In the genomic region with DNA sequence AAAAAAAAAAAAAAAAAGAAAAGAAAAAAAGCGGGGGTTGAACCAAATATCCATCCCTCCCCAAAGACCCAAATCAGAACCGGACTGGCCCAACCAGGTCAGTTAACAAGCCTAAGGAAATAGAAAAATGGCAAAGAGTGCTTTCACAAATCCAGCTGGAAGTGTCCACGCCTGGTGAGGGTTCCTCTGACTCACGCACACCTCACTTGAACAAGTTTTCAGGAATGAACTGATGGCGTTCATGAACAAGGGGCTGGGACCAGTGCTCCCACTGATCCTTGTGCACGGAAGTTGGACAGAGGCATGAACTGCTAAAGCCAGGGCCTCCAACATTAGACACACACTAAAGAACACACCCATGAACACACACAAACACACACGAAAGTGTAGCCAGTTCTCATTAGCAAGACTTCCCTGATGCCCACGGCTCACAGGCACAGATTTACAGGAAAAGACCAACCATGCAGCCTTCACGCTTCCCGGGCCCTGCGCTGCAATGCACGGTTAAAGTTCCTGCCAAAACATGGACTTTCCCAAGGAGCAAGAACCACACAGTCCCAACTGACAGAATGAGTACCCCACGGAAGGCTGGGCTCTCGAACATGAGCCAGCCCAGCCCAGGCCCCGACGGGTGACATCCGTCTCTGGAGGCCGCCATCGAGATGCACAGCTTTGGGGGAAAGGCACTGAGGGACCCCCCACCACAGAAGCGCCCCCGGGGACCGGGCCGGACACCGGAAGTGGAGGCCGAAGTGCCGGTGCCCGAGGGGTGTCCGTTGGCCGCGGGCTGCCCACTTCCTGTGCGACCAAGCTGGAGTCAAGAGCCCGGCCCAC, we compare ENCODE assay signal across 8 cellular contexts. TPM values are rescaled to one million over a fixed set of nuclear protein-coding genes. Genes with fewer than 3 reads are reported as not detected.
A peak's percentile ranks its signal among the peaks of the same experiment; 100 is the strongest.
DNase-seq lines count a peak whose midpoint lies in the region; ATAC-seq and TF ChIP-seq lines count a peak whose summit lies in the region.

No MANE protein-coding gene starts in this region.

- ATAC-seq in DND-41 (ENCODE audit: insufficient read depth, low read depth): no peak
- ATAC-seq in GM21528 (IDR thresholded peaks at IDR 0.05; ENCODE audit: low FRiP score, unreplicated experiment): peak; percentile 22
- ATAC-seq in IMR-90 (ENCODE audit: low read depth): peak; percentile 25
- peak; percentile 47 for ATAC-seq in foreskin keratinocyte
- ATAC-seq in HG03460 (IDR thresholded peaks at IDR 0.05; ENCODE audit: unreplicated experiment): no peak
- no peak for ATAC-seq in HG03469 (IDR thresholded peaks at IDR 0.05; ENCODE audit: unreplicated experiment)

- H3K27me3 Mint-ChIP-seq in osteocyte (ENCODE audit: unreplicated experiment): no peaks in the 10 kb centered on the region

- TSS peak; percentile 35 for BruUV-seq in IMR-90 (replicated peaks; lab: Mats Ljungman, UMichigan)

- peak overlapping the region; percentile 93 for H3K4me3 Mint-ChIP-seq in osteocyte (ENCODE audit: unreplicated experiment)

- H3K4me1 ChIP-seq in DND-41 (ENCODE audit: insufficient read depth, low read length): peaks cover 39% of the 10 kb centered on the region
- H3K4me1 ChIP-seq in IMR-90 (ENCODE audit: control insufficient read depth, insufficient read depth, low read length): peaks cover 9% of the 10 kb centered on the region
- H3K4me1 ChIP-seq in foreskin keratinocyte: peaks cover 6% of the 10 kb centered on the region

- POLR2A ChIA-PET in IMR-90 (lab: Charles Lee; ENCODE audit: unreplicated experiment): no interaction called here

- H3K27me3 ChIP-seq in DND-41 (ENCODE audit: insufficient read depth, low read length, poor library complexity) (no peaks in the 10 kb centered on the region), IMR-90 (ENCODE audit: control insufficient read depth, insufficient read depth, low read length) (no peaks in the 10 kb centered on the region), foreskin keratinocyte (no peaks in the 10 kb centered on the region)

- peak overlapping the region; percentile 98 for H2AK5ac ChIP-seq in IMR-90 (ENCODE audit: low read depth, low read length)

- 0 out of 3 replicates have a peak overlapping the region, but pooled peaks have one; percentile 20 for H2BK15ac ChIP-seq in IMR-90 (ENCODE audit: low read depth, low read length)

- TF ChIP-seq POLR2A in IMR-90 (IDR thresholded peaks at IDR 0.05; ENCODE audit: low read depth, low read length): 0 out of 2 replicates have a peak, but pooled peaks have one; percentile 38

- H2BK5ac ChIP-seq in IMR-90 (ENCODE audit: low read depth, low read length, poor library complexity, severe bottlenecking): peak overlapping the region; percentile 88

- peak overlapping the region; percentile 92 for H3K14ac ChIP-seq in IMR-90 (replicated peaks; ENCODE audit: low read depth, low read length)

- dilution Hi-C loops in IMR-90 (cut with HindIII; ENCODE audit: low sequenced_read_pairs, unreplicated experiment): no loop called here

- peaks cover 25% of the 10 kb centered on the region for H3K4me1 Mint-ChIP-seq in osteocyte (ENCODE audit: unreplicated experiment)

- H2BK20ac ChIP-seq in IMR-90 (ENCODE audit: low read depth, low read length): peak overlapping the region; percentile 23; the same call in 1 of the 2 replicates

- DNase-seq in DND-41 (no peak), IMR-90 (peak; percentile 76), activated T-cell treated with anti-CD3 and anti-CD28 coated beads for 4 hours (peak; percentile 2), foreskin keratinocyte (peak; percentile 36 to 66), osteocyte (ENCODE audit: extremely low spot score, unreplicated experiment) (peak; percentile 88)

- peak overlapping the region; percentile 94 for H3K9ac ChIP-seq in DND-41 (ENCODE audit: low read depth, low read length)
- peak overlapping the region; percentile 91 for H3K9ac ChIP-seq in IMR-90 (ENCODE audit: low read depth, low read length)

- H4K20me1 ChIP-seq in DND-41 (ENCODE audit: insufficient read depth, low read length) (peaks cover 44% of the 10 kb centered on the region), IMR-90 (ENCODE audit: insufficient read depth, low read length) (peaks cover 39% of the 10 kb centered on the region)

- H3K4me2 ChIP-seq in DND-41 (ENCODE audit: insufficient read depth, low read length): peak overlapping the region; percentile 86
- H3K4me2 ChIP-seq in IMR-90 (ENCODE audit: low read depth, low read length): peak overlapping the region; percentile 93

- peaks cover 2% of the 10 kb centered on the region for H3K36me3 Mint-ChIP-seq in osteocyte (ENCODE audit: unreplicated experiment)

- no peak for TF ChIP-seq RAD21 in IMR-90 (IDR thresholded peaks at IDR 0.05; ENCODE audit: low read length)

- H3K18ac ChIP-seq in IMR-90 (ENCODE audit: low read depth, low read length): peak overlapping the region; percentile 0; the same call in 1 of the 2 replicates

- H2BK120ac ChIP-seq in IMR-90 (ENCODE audit: low read depth, low read length): peak overlapping the region; percentile 48

- no peaks in the 10 kb centered on the region for H3K9me3 ChIP-seq in DND-41 (ENCODE audit: insufficient read depth, low read length, severe bottlenecking)
- H3K9me3 ChIP-seq in IMR-90 (ENCODE audit: control insufficient read depth, insufficient read depth, low read length): no peaks in the 10 kb centered on the region

- H3K27ac ChIP-seq in DND-41 (ENCODE audit: low read length) (peak overlapping the region; percentile 96), IMR-90 (ENCODE audit: insufficient read depth, low read length) (peak overlapping the region; percentile 89), foreskin keratinocyte (peak overlapping the region; percentile 65)

- peak overlapping the region; percentile 92 for H3K56ac ChIP-seq in IMR-90 (ENCODE audit: extremely low read depth, insufficient read depth, low read length)

- peak overlapping the region; percentile 96 for H2AK9ac ChIP-seq in IMR-90 (replicated peaks; ENCODE audit: low read depth, low read length, poor library complexity)

- no peaks in the 10 kb centered on the region for H3K9me3 Mint-ChIP-seq in osteocyte (ENCODE audit: unreplicated experiment)

- H3K4ac ChIP-seq in IMR-90 (ENCODE audit: low read depth, low read length): peak overlapping the region; percentile 84

- H3K36me3 ChIP-seq in DND-41 (ENCODE audit: insufficient read depth, low read length): peaks cover 50% of the 10 kb centered on the region
- peaks cover 2% of the 10 kb centered on the region; the same call in 1 of the 2 replicates for H3K36me3 ChIP-seq in IMR-90 (ENCODE audit: control insufficient read depth, insufficient read depth, low read length)

- WGBS in IMR-90 (ENCODE audit: extremely low coverage in 2 of 2, insufficient read length in 1 of 2), 2 experiments: 0% methylated on average over 7 of the region's 32 CpGs; no CpG with 5 or more reads in 1 of the 2 experiments

- H3K79me2 ChIP-seq in DND-41 (ENCODE audit: insufficient read depth, low read length): peaks cover 63% of the 10 kb centered on the region

- H3K9me1 ChIP-seq in IMR-90 (ENCODE audit: insufficient read depth, low read length): peaks cover 15% of the 10 kb centered on the region

- CTCF ChIA-PET in IMR-90 (lab: Yijun Ruan, JAX): no interaction called here

- H2AFZ ChIP-seq in DND-41 (ENCODE audit: low read depth, low read length) (peak overlapping the region; percentile 81), IMR-90 (replicated peaks; ENCODE audit: low read length, poor library complexity) (peak overlapping the region; percentile 98)

- TF ChIP-seq CTCF in DND-41 (IDR thresholded peaks at IDR 0.05; ENCODE audit: borderline replicate concordance, extremely low read depth, low read length, poor library complexity, severe bottlenecking) (peak; percentile 1), IMR-90 (conservative IDR thresholded peaks at IDR 0.05; ENCODE audit: low read depth, low read length) (no peak), foreskin keratinocyte (conservative IDR thresholded peaks at IDR 0.05) (no peak), osteocyte (IDR thresholded peaks at IDR 0.05) (no peak)

- peak overlapping the region; percentile 77 to 83 for H3K4me3 ChIP-seq in DND-41 (ENCODE audit: low read depth in 1 of 2, low read length in 2 of 2)
- H3K4me3 ChIP-seq in IMR-90 (ENCODE audit: insufficient read depth, low read depth, low read length): peak overlapping the region; percentile 81

- H4K8ac ChIP-seq in IMR-90 (ENCODE audit: low read depth in 2 of 2, low read length in 2 of 2): peak overlapping the region; percentile 97

- H4K5ac ChIP-seq in IMR-90 (ENCODE audit: low read depth, low read length): peak overlapping the region; percentile 29

- peaks cover 0 to 42% of the 10 kb centered on the region in 2 experiments; a peak in 3 of 4 replicates for H3K79me1 ChIP-seq in IMR-90 (ENCODE audit: low read depth in 1 of 2, low read length in 2 of 2)

- peak overlapping the region; percentile 90 for H3K27ac Mint-ChIP-seq in osteocyte (ENCODE audit: unreplicated experiment)

- intact Hi-C loops in IMR-90 (cut with micrococcal nuclease): loop anchor here (2.0 kb wide), 2 partner anchors 37 to 57 kb away; partner anchors contain the start of gene S1PR2

- peak overlapping the region; percentile 82 for H4K91ac ChIP-seq in IMR-90 (ENCODE audit: insufficient read depth, low read depth, low read length)

- peak overlapping the region; percentile 86 for H3K23ac ChIP-seq in IMR-90 (ENCODE audit: low read depth, low read length)

- in situ Hi-C loops in IMR-90 (cut with MboI; ENCODE audit: low sequenced_read_pairs): no loop called here

TF ChIP-seq in IMR-90, 13 proteins besides CTCF, POLR2A, EP300 and RAD21:
- TF ChIP-seq SMC3 (IDR thresholded peaks at IDR 0.05; ENCODE audit: low read depth, low read length) (0 out of 2 replicates have a peak, but pooled peaks have one; percentile 18), RCOR1 (IDR thresholded peaks at IDR 0.05; ENCODE audit: insufficient replicate concordance, low read length) (no peak)

RNA-seq across cellular contexts. Expression of gene DNMT1, which starts 0.9 kb away (rescaled TPM):
- total RNA-seq in IMR-90 (2012; rRNA removed) (26.2 and 40.3 TPM in 2 replicates), foreskin keratinocyte (138 and 160 TPM in 2 replicates), osteocyte (82.3 and 87.2 TPM in 2 replicates)
- polyA plus RNA-seq in IMR-90 (2012; rRNA removed) (83.6 and 88.1 TPM in 2 replicates), foreskin keratinocyte (87.8 and 110 TPM in 2 replicates)
- polyA plus RNA-seq in IMR-90 (2012; cell fraction: cytosol; rRNA removed): 36.6 and 47.1 TPM in 2 replicates
- 214 and 325 TPM in 2 replicates for polyA plus RNA-seq in IMR-90 (2012; cell fraction: nucleus; rRNA removed; ENCODE audit: low replicate concordance)

RNA-seq across cellular contexts. Expression of gene S1PR2, which starts 37.2 kb away (rescaled TPM):
- total RNA-seq in IMR-90 (2012; rRNA removed) (14.0 and 16.7 TPM in 2 replicates), foreskin keratinocyte (3.4 and 4.7 TPM in 2 replicates), osteocyte (21.8 and 23.6 TPM in 2 replicates)
- polyA plus RNA-seq in IMR-90 (2012; rRNA removed) (15.0 and 16.1 TPM in 2 replicates), foreskin keratinocyte (2.2 and 2.5 TPM in 2 replicates)
- polyA plus RNA-seq in IMR-90 (2012; cell fraction: cytosol; rRNA removed): 9.2 and 22.6 TPM in 2 replicates
- polyA plus RNA-seq in IMR-90 (2012; cell fraction: nucleus; rRNA removed; ENCODE audit: low replicate concordance): 14.1 and 14.9 TPM in 2 replicates

RNA-seq across cellular contexts. Expression of gene MRPL4, which starts 58.1 kb away (rescaled TPM):
- total RNA-seq in IMR-90 (2012; rRNA removed) (32.8 and 36.4 TPM in 2 replicates), foreskin keratinocyte (80.3 and 94.6 TPM in 2 replicates), osteocyte (53.4 and 57.0 TPM in 2 replicates)
- polyA plus RNA-seq in IMR-90 (2012; rRNA removed) (108 and 123 TPM in 2 replicates), foreskin keratinocyte (123 and 127 TPM in 2 replicates)
- 136 and 153 TPM in 2 replicates for polyA plus RNA-seq in IMR-90 (2012; cell fraction: cytosol; rRNA removed)
- 66.4 and 160 TPM in 2 replicates for polyA plus RNA-seq in IMR-90 (2012; cell fraction: nucleus; rRNA removed; ENCODE audit: low replicate concordance)

Comparison
In these comparisons a context has a peak if more than half of its experiments do, and no peak if none do; other contexts are left out.
1. ATAC-seq: peak in GM21528 (single experiment), IMR-90 (single experiment) and foreskin keratinocyte (single experiment); none in DND-41 (single experiment), HG03460 (single experiment) and HG03469 (single experiment).
2. Peak in every context shown above with its lines, with median percentiles within 50 percentile points of each other: H3K27ac ChIP-seq.